In the genomic region with DNA sequence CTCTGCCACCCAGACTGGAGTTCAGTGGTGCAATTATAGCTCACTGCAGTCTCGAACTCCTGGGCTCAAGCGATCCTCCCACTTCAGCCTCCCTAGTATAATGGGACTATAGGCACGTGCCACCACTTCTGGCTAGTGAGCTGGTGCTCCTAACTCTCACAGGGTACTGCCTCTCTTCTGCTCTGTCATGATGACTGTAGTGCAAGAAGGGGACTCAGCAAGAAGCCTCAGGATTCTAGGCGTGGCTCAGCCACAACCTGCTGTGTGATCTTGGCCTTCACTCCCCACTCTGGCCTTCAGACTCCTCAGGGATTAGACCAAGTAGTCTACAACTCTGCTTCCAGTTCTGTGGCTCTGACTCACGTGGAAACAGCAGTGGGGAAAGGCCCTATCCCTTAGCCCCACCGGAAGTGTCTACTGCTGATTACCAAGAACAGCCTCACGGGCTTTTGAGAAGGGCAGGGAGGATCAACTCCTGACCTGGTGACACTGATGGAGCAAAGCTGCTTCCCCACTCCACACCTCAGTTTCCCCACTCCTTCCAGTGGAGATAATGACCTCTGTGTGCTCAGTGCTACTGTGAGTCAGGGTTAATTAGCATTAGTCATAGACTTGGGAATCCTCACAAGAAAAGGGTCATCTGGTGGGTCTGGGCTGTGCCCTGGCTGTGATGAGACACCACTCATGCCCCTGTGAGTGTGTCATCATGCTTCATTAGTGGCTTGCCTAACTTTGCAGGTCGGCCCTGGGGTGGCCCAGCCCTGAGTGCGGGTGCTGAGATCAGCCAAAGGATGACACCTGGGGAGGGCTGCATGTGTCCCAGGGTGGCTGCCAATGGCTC, we compare ENCODE assay signal across 8 cellular contexts. TPM values are rescaled to one million over a fixed set of nuclear protein-coding genes. Genes with fewer than 3 reads are reported as not detected.
DNase-seq lines count a peak whose midpoint lies in the region; ATAC-seq and TF ChIP-seq lines count a peak whose summit lies in the region.

No MANE protein-coding gene starts in this region.

- no peak overlapping the region for H3K4me3 ChIP-seq in OCI-LY1 (ENCODE audit: low read depth, low read length, poor library complexity, severe bottlenecking)
- H3K4me3 ChIP-seq in cardiac fibroblast (replicated peaks in 1 of 2; ENCODE audit: low read depth in 2 of 2, low read length in 2 of 2): no peak overlapping the region
- no peak overlapping the region for H3K4me3 ChIP-seq in neural cell (ENCODE audit: low read length)

- no peaks in the 10 kb centered on the region for H3K9me3 ChIP-seq in OCI-LY1 (ENCODE audit: low read length)
- no peaks in the 10 kb centered on the region for H3K9me3 ChIP-seq in neural cell (ENCODE audit: low read length)

- H4K20me1 ChIP-seq in OCI-LY1 (ENCODE audit: insufficient read depth, low read length): no peaks in the 10 kb centered on the region
- H4K20me1 ChIP-seq in neural cell (ENCODE audit: insufficient read depth): no peaks in the 10 kb centered on the region

- H3F3A ChIP-seq in OCI-LY1 (ENCODE audit: insufficient read depth, low read length) (no peaks in the 10 kb centered on the region), neural cell (ENCODE audit: insufficient read depth, low read length, poor library complexity, severe bottlenecking) (no peaks in the 10 kb centered on the region)

- H3K27me3 ChIP-seq in OCI-LY1 (ENCODE audit: insufficient read depth, low read length): no peaks in the 10 kb centered on the region
- H3K27me3 ChIP-seq in neural cell (ENCODE audit: insufficient read depth, low read depth, low read length): no peaks in the 10 kb centered on the region

- 0 out of 2 replicates have a peak overlapping the region, but pooled peaks have one; percentile 15 for H2AFZ ChIP-seq in OCI-LY1 (ENCODE audit: low read length)
- peak overlapping the region; percentile 41 for H2AFZ ChIP-seq in neural cell (ENCODE audit: low read depth, low read length)

- H3K36me3 ChIP-seq in OCI-LY1 (ENCODE audit: insufficient read depth, low read length) (no peaks in the 10 kb centered on the region), neural cell (ENCODE audit: insufficient read depth, low read length) (no peaks in the 10 kb centered on the region)

- TF ChIP-seq CTCF in OCI-LY1 (IDR thresholded peaks at IDR 0.05; ENCODE audit: low read length): no peak
- no peak for TF ChIP-seq CTCF in cardiac fibroblast (IDR thresholded peaks at IDR 0.05; ENCODE audit: low read depth, low read length)
- TF ChIP-seq CTCF in neural cell (IDR thresholded peaks at IDR 0.05; ENCODE audit: poor library complexity, severe bottlenecking): no peak

- H3K27ac ChIP-seq in OCI-LY1 (ENCODE audit: low read depth, low read length, poor library complexity, severe bottlenecking) (peak overlapping the region; percentile 77), neural cell (ENCODE audit: low read length) (no peak overlapping the region)

- H3K9me2 ChIP-seq in OCI-LY1 (ENCODE audit: low read depth, low read length) (no peaks in the 10 kb centered on the region), neural cell (ENCODE audit: insufficient read depth, low read length) (no peaks in the 10 kb centered on the region)

- peak; percentile 86 for DNase-seq in H4 (ENCODE audit: low spot score)
- DNase-seq in cardiac fibroblast (ENCODE audit: low read depth in 2 of 2): peak; percentile 78 to 98
- DNase-seq in effector CD8-positive, alpha-beta T cell (lab: John Stamatoyannopoulos, UW): no peak
- no peak for DNase-seq in SKM-1 treated with dmso at 0.1 percent for 144 hours (lab: John Stamatoyannopoulos, UW; ENCODE audit: unreplicated experiment)
- DNase-seq in NCI-H1417 (lab: John Stamatoyannopoulos, UW): no peak

- no peak for TF ChIP-seq EP300 in neural cell (conservative IDR thresholded peaks at IDR 0.05; ENCODE audit: poor library complexity, severe bottlenecking)

- peak overlapping the region; percentile 10; the same call in 1 of the 2 replicates for H3K9ac ChIP-seq in OCI-LY1 (ENCODE audit: low read length)
- no peak overlapping the region for H3K9ac ChIP-seq in neural cell (ENCODE audit: low read length)

- peak; percentile 37 for ATAC-seq in GM18498 (IDR thresholded peaks at IDR 0.05; ENCODE audit: unreplicated experiment)

- H3K4me2 ChIP-seq in OCI-LY1 (ENCODE audit: low read length) (peak overlapping the region; percentile 29), neural cell (ENCODE audit: low read length) (no peak overlapping the region)

- H3K4me1 ChIP-seq in OCI-LY1 (ENCODE audit: insufficient read depth, low read length, severe bottlenecking): peaks cover 45% of the 10 kb centered on the region

- H3K79me2 ChIP-seq in OCI-LY1 (ENCODE audit: insufficient read depth, low read length) (no peaks in the 10 kb centered on the region), neural cell (replicated peaks; ENCODE audit: insufficient read depth, low read length) (no peaks in the 10 kb centered on the region)

- no peak for TF ChIP-seq RAD21 in neural cell (conservative IDR thresholded peaks at IDR 0.05)

TF ChIP-seq in neural cell, 6 proteins besides CTCF, POLR2A, EP300 and RAD21:
- TF ChIP-seq, protein P1, sequence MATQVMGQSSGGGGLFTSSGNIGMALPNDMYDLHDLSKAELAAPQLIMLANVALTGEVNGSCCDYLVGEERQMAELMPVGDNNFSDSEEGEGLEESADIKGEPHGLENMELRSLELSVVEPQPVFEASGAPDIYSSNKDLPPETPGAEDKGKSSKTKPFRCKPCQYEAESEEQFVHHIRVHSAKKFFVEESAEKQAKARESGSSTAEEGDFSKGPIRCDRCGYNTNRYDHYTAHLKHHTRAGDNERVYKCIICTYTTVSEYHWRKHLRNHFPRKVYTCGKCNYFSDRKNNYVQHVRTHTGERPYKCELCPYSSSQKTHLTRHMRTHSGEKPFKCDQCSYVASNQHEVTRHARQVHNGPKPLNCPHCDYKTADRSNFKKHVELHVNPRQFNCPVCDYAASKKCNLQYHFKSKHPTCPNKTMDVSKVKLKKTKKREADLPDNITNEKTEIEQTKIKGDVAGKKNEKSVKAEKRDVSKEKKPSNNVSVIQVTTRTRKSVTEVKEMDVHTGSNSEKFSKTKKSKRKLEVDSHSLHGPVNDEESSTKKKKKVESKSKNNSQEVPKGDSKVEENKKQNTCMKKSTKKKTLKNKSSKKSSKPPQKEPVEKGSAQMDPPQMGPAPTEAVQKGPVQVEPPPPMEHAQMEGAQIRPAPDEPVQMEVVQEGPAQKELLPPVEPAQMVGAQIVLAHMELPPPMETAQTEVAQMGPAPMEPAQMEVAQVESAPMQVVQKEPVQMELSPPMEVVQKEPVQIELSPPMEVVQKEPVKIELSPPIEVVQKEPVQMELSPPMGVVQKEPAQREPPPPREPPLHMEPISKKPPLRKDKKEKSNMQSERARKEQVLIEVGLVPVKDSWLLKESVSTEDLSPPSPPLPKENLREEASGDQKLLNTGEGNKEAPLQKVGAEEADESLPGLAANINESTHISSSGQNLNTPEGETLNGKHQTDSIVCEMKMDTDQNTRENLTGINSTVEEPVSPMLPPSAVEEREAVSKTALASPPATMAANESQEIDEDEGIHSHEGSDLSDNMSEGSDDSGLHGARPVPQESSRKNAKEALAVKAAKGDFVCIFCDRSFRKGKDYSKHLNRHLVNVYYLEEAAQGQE (IDR thresholded peaks at IDR 0.05; ENCODE audit: borderline replicate concordance): no peak
- TF ChIP-seq EZH2 (IDR thresholded peaks at IDR 0.05; ENCODE audit: borderline replicate concordance, insufficient read depth, low read length, poor library complexity, severe bottlenecking) (no peak), TAF1 (IDR thresholded peaks at IDR 0.05; ENCODE audit: low read depth) (no peak), SMC3 (conservative IDR thresholded peaks at IDR 0.05; ENCODE audit: poor library complexity) (no peak), POLR2AphosphoS5 (IDR thresholded peaks at IDR 0.05) (no peak), MXI1 (conservative IDR thresholded peaks at IDR 0.05; ENCODE audit: poor library complexity, severe bottlenecking) (no peak)

RNA-seq across cellular contexts. Expression of gene ZC3HC1, which starts 41.1 kb away (rescaled TPM):
- total RNA-seq in H4 (2014; rRNA removed; shearing (Covaris generic)): 53.1 and 79.8 TPM in 2 replicates
- polyA plus RNA-seq in neural cell: 26.6 and 27.5 TPM in 2 replicates
- polyA minus RNA-seq in neural cell: 23.4 and 24.0 TPM in 2 replicates

RNA-seq across cellular contexts. Expression of gene UBE2H, which starts 57.3 kb away (rescaled TPM):
- 26.2 and 32.5 TPM in 2 replicates for total RNA-seq in H4 (2014; rRNA removed; shearing (Covaris generic))
- polyA plus RNA-seq in neural cell: 96.1 and 104 TPM in 2 replicates
- polyA minus RNA-seq in neural cell: 186 and 198 TPM in 2 replicates

Comparison
In these comparisons a context has a peak if more than half of its experiments do, and no peak if none do; other contexts are left out.
1. DNase-seq: peak in H4 (single experiment) and cardiac fibroblast (2 of 2); none in effector CD8-positive, alpha-beta T cell (single experiment), SKM-1 treated with dmso at 0.1 percent for 144 hours (single experiment) and NCI-H1417 (0 of 3).